In genomic region chr2:136070913-136071312, GRCh38 we compare ENCODE assay signal across 20 cellular contexts. TPM values are rescaled to one million over a fixed set of nuclear protein-coding genes. Genes with fewer than 3 reads are reported as not detected.
DNase-seq lines count a peak whose midpoint lies in the region; ATAC-seq lines count a peak whose summit lies in the region.
"Had no signal": no experiment of that assay in that cellular context is flagged by ENCODE, and none has a peak within 500 bp of the region (broad histone marks: within the 10 kb centered on the region; RNA-seq: fewer than 3 reads in every experiment).

No MANE protein-coding gene starts in this region.

- CTCF ChIA-PET in activated CD4-positive, alpha-beta T cell treated with anti-CD3 and anti-CD28 coated beads for 36 hours (lab: Charles Lee), result interaction anchor here (0.6 kb wide), 1 partner anchor 10 kb away, joined by 3 read pairs; no protein-coding TSS in a partner anchor

- peak; percentile 74 for ATAC-seq in activated CD4-positive, alpha-beta T cell treated with anti-CD3 and anti-CD28 coated beads for 36 hours
- ATAC-seq in GM18909 (IDR thresholded peaks at IDR 0.05; ENCODE audit: poor library complexity, unreplicated experiment) (peak; percentile 57), HG03442 (IDR thresholded peaks at IDR 0.05; ENCODE audit: unreplicated experiment) (peak; percentile 42)
- peak; percentile 76 for ATAC-seq in stimulated activated naive CD8-positive, alpha-beta T cell treated with anti-CD3 and anti-CD28 coated beads, Interleukin-15, amount 100 ng/mL, for 72 hours
- ATAC-seq: PC-3, SK-N-SH treated with all-trans-retinoic acid at 6 μM for 48 hours had no signal

- POLR2A ChIA-PET in activated CD4-positive, alpha-beta T cell treated with anti-CD3 and anti-CD28 coated beads for 36 hours (lab: Charles Lee), result no interaction called here

- intact Hi-C loops in activated CD4-positive, alpha-beta T cell treated with anti-CD3 and anti-CD28 coated beads for 36 hours (cut with DNase I, micrococcal nuclease), result no loop called here

- H3K36me3 Mint-ChIP-seq in activated CD4-positive, alpha-beta T cell treated with anti-CD3 and anti-CD28 coated beads for 36 hours (ENCODE audit: low read depth), result peaks cover 3% of the 10 kb centered on the region
- H3K36me3 Mint-ChIP-seq: CD4-positive, CD25-positive, alpha-beta regulatory T cell had no signal

- H3K27me3 Mint-ChIP-seq in activated CD4-positive, alpha-beta T cell treated with anti-CD3 and anti-CD28 coated beads for 36 hours, result no peaks in the 10 kb centered on the region
- H3K27me3 Mint-ChIP-seq in stimulated activated naive CD8-positive, alpha-beta T cell treated with anti-CD3 and anti-CD28 coated beads, Interleukin-15, amount 100 ng/mL, for 72 hours, result no peaks in the 10 kb centered on the region
- H3K27me3 Mint-ChIP-seq: CD4-positive, CD25-positive, alpha-beta regulatory T cell had no signal

- H3K27ac Mint-ChIP-seq in activated CD4-positive, alpha-beta T cell treated with anti-CD3 and anti-CD28 coated beads for 36 hours, result no peak overlapping the region
- no peak overlapping the region for H3K27ac Mint-ChIP-seq in stimulated activated naive CD8-positive, alpha-beta T cell treated with anti-CD3 and anti-CD28 coated beads, Interleukin-15, amount 100 ng/mL, for 72 hours

- H3K4me3 Mint-ChIP-seq in activated CD4-positive, alpha-beta T cell treated with anti-CD3 and anti-CD28 coated beads for 36 hours, result no peak overlapping the region
- no peak overlapping the region for H3K4me3 Mint-ChIP-seq in stimulated activated naive CD8-positive, alpha-beta T cell treated with anti-CD3 and anti-CD28 coated beads, Interleukin-15, amount 100 ng/mL, for 72 hours
- H3K4me3 Mint-ChIP-seq: CD4-positive, CD25-positive, alpha-beta regulatory T cell had no signal

- H3K4me1 Mint-ChIP-seq in activated CD4-positive, alpha-beta T cell treated with anti-CD3 and anti-CD28 coated beads for 36 hours, result peaks cover 20% of the 10 kb centered on the region
- H3K4me1 Mint-ChIP-seq in stimulated activated naive CD8-positive, alpha-beta T cell treated with anti-CD3 and anti-CD28 coated beads, Interleukin-15, amount 100 ng/mL, for 72 hours, result peaks cover 32% of the 10 kb centered on the region

- H3K9me3 Mint-ChIP-seq in activated CD4-positive, alpha-beta T cell treated with anti-CD3 and anti-CD28 coated beads for 36 hours (ENCODE audit: low read depth), result peaks cover 8% of the 10 kb centered on the region
- peaks cover 20 to 21% of the 10 kb centered on the region in 2 donors for H3K9me3 Mint-ChIP-seq in stimulated activated naive CD8-positive, alpha-beta T cell treated with anti-CD3 and anti-CD28 coated beads, Interleukin-15, amount 100 ng/mL, for 72 hours
- H3K9me3 Mint-ChIP-seq: IgD-negative memory B cell had no signal

- DNase-seq in activated CD4-positive, alpha-beta T cell treated with anti-CD3 and anti-CD28 coated beads for 36 hours, result no peak
- DNase-seq in activated CD4-positive, alpha-beta T cell treated with anti-CD3 and anti-CD28 coated beads, Interleukin-2, amount 50 U/mL, for 1 hour, result no peak
- DNase-seq in stimulated activated naive CD8-positive, alpha-beta T cell treated with anti-CD3 and anti-CD28 coated beads, Interleukin-15, amount 100 ng/mL, for 72 hours, result no peak
- no peak for DNase-seq in SK-N-DZ (ENCODE audit: low spot score)
- DNase-seq in NAMALWA (ENCODE audit: low spot score), result no peak
- DNase-seq: ACHN, DMS153, DND-41, NCI-H1092, NCI-H1417 treated with DMSO at 0.1 percent for 48 hours, NCI-H187, NCI-H2171 treated with DMSO at 0.1 percent for 48 hours, NCI-H524, NCI-H748 treated with DMSO at 0.1 percent for 48 hours, PC-3 had no signal

RNA-seq across cellular contexts. Expression of gene CXCR4, which starts 47.0 kb away (rescaled TPM):
- total RNA-seq in activated CD4-positive, alpha-beta T cell treated with anti-CD3 and anti-CD28 coated beads for 36 hours, result 10 to 100 TPM; 75.4 to 89.3 TPM
- polyA plus RNA-seq in SK-N-DZ (2014; cell fraction: cytosol; rRNA removed), result 33.9 and 37.3 TPM in 2 replicates
- polyA plus RNA-seq in SK-N-DZ (2014; cell fraction: nucleus; rRNA removed), result 21.7 and 22.2 TPM in 2 replicates
